8 cellular contexts compared by ENCODE assay signal in genomic region chr20:2301164-2301622, GRCh38. TPM values are rescaled to one million over a fixed set of nuclear protein-coding genes. Genes with fewer than 3 reads are reported as not detected.
DNase-seq lines count a peak whose midpoint lies in the region; ATAC-seq and TF ChIP-seq lines count a peak whose summit lies in the region.

No MANE protein-coding gene starts in this region.

- H3K27me3 ChIP-seq in ascending aorta = no peaks in the 10 kb centered on the region
- H3K27me3 ChIP-seq in neural progenitor cell = no peaks in the 10 kb centered on the region

- H3K4me2 ChIP-seq in neural progenitor cell = no peak overlapping the region

- ATAC-seq in HG03571 (IDR thresholded peaks at IDR 0.05; ENCODE audit: unreplicated experiment) (peak; percentile 87), GM18907 (IDR thresholded peaks at IDR 0.05; ENCODE audit: unreplicated experiment) (no peak)

- H3K4me3 ChIP-seq in ascending aorta = no peak overlapping the region
- H3K4me3 ChIP-seq in neural progenitor cell = no peak overlapping the region

- H3K27me3 Mint-ChIP-seq in neural progenitor cell (ENCODE audit: insufficient read depth, low read depth) = peaks cover 7% of the 10 kb centered on the region

- H3K27ac ChIP-seq in ascending aorta (no peak overlapping the region), neural progenitor cell (no peak overlapping the region)

- intact Hi-C loops in ascending aorta (cut with DNase I) = no loop called here

- H3K4me1 Mint-ChIP-seq in neural progenitor cell = peaks cover 28% of the 10 kb centered on the region

- H3K4me1 ChIP-seq in ascending aorta (no peaks in the 10 kb centered on the region), neural progenitor cell (peaks cover 26% of the 10 kb centered on the region)

- H3K9ac ChIP-seq in neural progenitor cell = no peak overlapping the region

- H3K36me3 ChIP-seq in ascending aorta = no peaks in the 10 kb centered on the region
- H3K36me3 ChIP-seq in neural progenitor cell = no peaks in the 10 kb centered on the region

- no peaks in the 10 kb centered on the region for H3K9me3 Mint-ChIP-seq in neural progenitor cell

- H4K20me1 ChIP-seq in neural progenitor cell (ENCODE audit: low read depth) = no peaks in the 10 kb centered on the region

- no peaks in the 10 kb centered on the region for H3K79me2 ChIP-seq in neural progenitor cell (ENCODE audit: low read depth)

- no peak for TF ChIP-seq CTCF in ascending aorta (IDR thresholded peaks at IDR 0.05)
- TF ChIP-seq CTCF in neural progenitor cell (IDR thresholded peaks at IDR 0.05) = no peak

- H3K9me3 ChIP-seq in ascending aorta (no peaks in the 10 kb centered on the region), neural progenitor cell (ENCODE audit: low read depth) (no peaks in the 10 kb centered on the region)

- no peak overlapping the region for H2AFZ ChIP-seq in neural progenitor cell (replicated peaks)

- no peak overlapping the region for H3K4me3 Mint-ChIP-seq in neural progenitor cell

- H3F3A ChIP-seq in neural progenitor cell (ENCODE audit: low read depth) = peaks cover 20% of the 10 kb centered on the region

- peak; percentile 54 for DNase-seq in NCI-H2029 (lab: John Stamatoyannopoulos, UW)
- DNase-seq in NCI-H2029 treated with DMSO at 0.1 percent for 48 hours (lab: John Stamatoyannopoulos, UW) = no peak
- DNase-seq in ascending aorta (ENCODE audit: low spot score in 2 of 2) = peak; percentile 59 to 78
- no peak for DNase-seq in neural progenitor cell (ENCODE audit: low spot score)
- no peak for DNase-seq in middle frontal gyrus (ENCODE audit: extremely low spot score, low spot score)
- DNase-seq in DMS153 treated with DMSO at 0.1 percent for 48 hours (lab: John Stamatoyannopoulos, UW; ENCODE audit: unreplicated experiment) = no peak

- no peaks in the 10 kb centered on the region for H3K36me3 Mint-ChIP-seq in neural progenitor cell

- H3K27ac Mint-ChIP-seq in neural progenitor cell = peak overlapping the region; percentile 50

RNA-seq across cellular contexts. Expression of gene TGM3, which starts 5.4 kb away (rescaled TPM):
- total RNA-seq in ascending aorta (not detected), neural progenitor cell (ENCODE audit: low replicate concordance) (0.31 TPM in 1 of 2 replicates, not detected in the other)

Comparison
In these comparisons a context has a peak if more than half of its experiments do, and no peak if none do; other contexts are left out.
1. DNase-seq: peak in NCI-H2029 (single experiment) and ascending aorta (2 of 2); none in NCI-H2029 treated with DMSO at 0.1 percent for 48 hours (single experiment), neural progenitor cell (single experiment), middle frontal gyrus (single experiment) and DMS153 treated with DMSO at 0.1 percent for 48 hours (single experiment).